Comparison of ENCODE assay signal across 1 cellular context in the genomic region with DNA sequence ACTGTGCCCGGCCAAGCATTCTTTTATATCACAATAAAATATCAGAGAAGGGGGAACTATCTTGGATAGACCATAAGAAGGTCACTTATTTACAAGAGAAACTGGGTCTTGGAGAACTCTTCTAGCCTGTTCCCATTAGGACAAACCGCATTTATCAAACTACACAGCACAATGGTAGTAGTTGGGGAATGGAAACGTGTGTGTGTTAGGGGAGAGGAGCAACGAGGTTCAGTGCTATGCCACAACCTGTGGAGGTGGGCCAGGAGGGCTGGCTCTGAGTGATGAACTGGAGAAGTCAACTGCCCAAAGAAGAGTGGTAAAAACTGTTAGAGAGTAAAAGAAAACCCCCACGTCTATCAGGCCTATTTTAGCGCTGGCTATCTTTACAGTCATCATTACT.
TF ChIP-seq lines count a peak whose summit lies in the region.

No MANE protein-coding gene starts in this region.

TF ChIP-seq in SK-N-SH treated with all-trans-retinoic acid at 6 μM for 48 hours, 23 proteins besides CTCF, POLR2A, EP300 and RAD21 (continued from another document):
- TF ChIP-seq ZNF565 (CRISPR knock-in tag; conservative IDR thresholded peaks at IDR 0.05; ENCODE audit: low read depth) = no peak
- no peak for TF ChIP-seq ARNTL (CRISPR knock-in tag; IDR thresholded peaks at IDR 0.05; ENCODE audit: borderline replicate concordance, low read depth)
